In genomic region chr19:38929929-38930775, GRCh38 we compare ENCODE assay signal across 8 cellular contexts. TPM values are rescaled to one million over a fixed set of nuclear protein-coding genes. Genes with fewer than 3 reads are reported as not detected.
DNase-seq lines count a peak whose midpoint lies in the region; ATAC-seq and TF ChIP-seq lines count a peak whose summit lies in the region.

Gene SARS2 (minus strand): TSS chr19:38930763. CDS start chr19:38930736, 27 bp downstream.

- peak; percentile 100 for TF ChIP-seq CTCF in C4-2B (conservative IDR thresholded peaks at IDR 0.05)

- DNase-seq in NCI-H69 (lab: John Stamatoyannopoulos, UW) (peak; percentile 97), dedifferentiated amniotic fluid mesenchymal stem cell (ENCODE audit: extremely low spot score) (peak; percentile 94), left lobe of liver (ENCODE audit: low spot score) (peak; percentile 92)
- DNase-seq in activated CD4-positive, alpha-beta T cell treated with anti-CD3 and anti-CD28 coated beads, Interleukin-2, amount 50 U/mL, for 1 hour = peak; percentile 91
- peak; percentile 90 to 92 for DNase-seq in stimulated activated CD4-positive, alpha-beta T cell treated with anti-CD3 and anti-CD28 coated beads, Interleukin-2, amount 100 ng/mL, for 24 hours

- peak within 1 kb of the TSS; percentile 82 for H3K27ac ChIP-seq in C4-2B

- ATAC-seq in GM19395 (IDR thresholded peaks at IDR 0.05; ENCODE audit: unreplicated experiment) (peak; percentile 62), HG03558 (IDR thresholded peaks at IDR 0.05; ENCODE audit: extremely low read depth, unreplicated experiment) (peak; percentile 41), left lobe of liver (peak; percentile 83)

RNA-seq across cellular contexts. Expression of gene SARS2, which starts in this region (rescaled TPM):
- 12.8 TPM for total RNA-seq in left lobe of liver

Comparison
In these comparisons a context has a peak if more than half of its experiments do, and no peak if none do; other contexts are left out.
1. Peak in every context shown above with its lines: DNase-seq, ATAC-seq and H3K27ac ChIP-seq.